Comparison of ENCODE assay signal across 12 cellular contexts in the genomic region with DNA sequence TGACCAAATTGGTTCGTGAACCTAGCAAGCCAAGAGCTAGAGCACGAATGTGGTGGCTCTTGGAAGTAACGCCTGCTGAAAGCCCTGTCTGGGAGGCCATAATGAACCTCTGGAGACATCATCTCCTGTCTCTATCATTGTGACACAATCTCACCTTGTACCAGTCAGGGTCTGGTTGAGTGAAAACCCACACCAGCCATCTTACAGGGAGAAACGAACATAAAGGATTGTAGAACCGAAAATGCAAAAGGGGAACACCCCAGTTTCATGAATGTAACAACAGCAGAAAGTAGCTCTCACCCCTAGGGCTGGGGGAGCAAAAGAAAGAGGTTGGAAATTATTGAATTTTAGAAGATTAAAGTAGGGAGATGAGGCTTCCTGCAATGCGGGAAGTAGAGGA. TPM values are rescaled to one million over a fixed set of nuclear protein-coding genes. Genes with fewer than 3 reads are reported as not detected.
A peak's percentile ranks its signal among the peaks of the same experiment; 100 is the strongest.
DNase-seq lines count a peak whose midpoint lies in the region; ATAC-seq, FAIRE-seq and TF ChIP-seq lines count a peak whose summit lies in the region.
"Had no signal": no experiment of that assay in that cellular context is flagged by ENCODE, and none has a peak within 500 bp of the region (broad histone marks: within the 10 kb centered on the region; RNA-seq: fewer than 3 reads in every experiment).

No MANE protein-coding gene starts in this region.

- H3K27ac Mint-ChIP-seq in T-helper 17 cell (no peak overlapping the region), osteocyte (ENCODE audit: unreplicated experiment) (no peak overlapping the region)

- H3K4me1 Mint-ChIP-seq in T-helper 17 cell: peaks cover 36% of the 10 kb centered on the region
- H3K4me1 Mint-ChIP-seq in osteocyte (ENCODE audit: unreplicated experiment): peaks cover 3% of the 10 kb centered on the region

- no peak for TF ChIP-seq CTCF in osteocyte (IDR thresholded peaks at IDR 0.05)

- FAIRE-seq in frontal cortex (lab: Jason Lieb, UNC): no peak

- no peaks in the 10 kb centered on the region for H3K9me3 ChIP-seq in T-helper 17 cell (ENCODE audit: control insufficient read depth, low read length, poor library complexity, severe bottlenecking)

- no peak for DNase-seq in T-helper 17 cell
- no peak for DNase-seq in osteocyte (ENCODE audit: extremely low spot score, unreplicated experiment)
- no peak for DNase-seq in frontal cortex (ENCODE audit: low spot score in 2 of 2)
- no peak for DNase-seq in stimulated activated CD4-positive, alpha-beta T cell treated with anti-CD3 and anti-CD28 coated beads, Interleukin-2, amount 100 ng/mL, for 24 hours
- DNase-seq in sciatic nerve (ENCODE audit: low spot score): no peak
- DNase-seq: GOT3, NCI-H1436 had no signal

- H3K36me3 Mint-ChIP-seq in T-helper 17 cell (ENCODE audit: low read depth): no peaks in the 10 kb centered on the region
- H3K36me3 Mint-ChIP-seq in osteocyte (ENCODE audit: unreplicated experiment): no peaks in the 10 kb centered on the region

- H3K9me3 Mint-ChIP-seq in osteocyte (ENCODE audit: unreplicated experiment): no peaks in the 10 kb centered on the region
- H3K9me3 Mint-ChIP-seq: neural crest cell had no signal

- H3K4me3 Mint-ChIP-seq in T-helper 17 cell: no peak overlapping the region
- H3K4me3 Mint-ChIP-seq in osteocyte (ENCODE audit: unreplicated experiment): no peak overlapping the region
- H3K4me3 Mint-ChIP-seq: neural crest cell had no signal

- ATAC-seq in GM18502 (IDR thresholded peaks at IDR 0.05; ENCODE audit: poor library complexity, unreplicated experiment): peak; percentile 89
- ATAC-seq in GM21390 (IDR thresholded peaks at IDR 0.05; ENCODE audit: unreplicated experiment): peak; percentile 91
- ATAC-seq in HG03108 (IDR thresholded peaks at IDR 0.05; ENCODE audit: unreplicated experiment): peak; percentile 62
- ATAC-seq in T-helper 17 cell: peak; percentile 36
- ATAC-seq in sciatic nerve: no peak
- ATAC-seq: SK-N-SH treated with all-trans-retinoic acid at 6 μM for 48 hours had no signal

- H3K27me3 Mint-ChIP-seq in T-helper 17 cell (no peaks in the 10 kb centered on the region), osteocyte (ENCODE audit: unreplicated experiment) (no peaks in the 10 kb centered on the region)

- intact Hi-C loops in sciatic nerve (cut with DNase I): no loop called here

RNA-seq across cellular contexts. Expression of gene TAB2, which starts 50.9 kb away (rescaled TPM):
- total RNA-seq in T-helper 17 cell (100 to 1,000 TPM; 192 to 199 TPM), osteocyte (50.6 and 53.8 TPM in 2 replicates), frontal cortex (28.9 TPM), sciatic nerve (98.8 TPM)
